ENCODE assay signal across 1 cellular context in genomic region chr14:81231540-81231939, GRCh38.
TF ChIP-seq lines count a peak whose summit lies in the region.

No MANE protein-coding gene starts in this region.

TF ChIP-seq in HepG2, 621 proteins besides CTCF, POLR2A, EP300 and RAD21 (continued from another document):
- no peak for TF ChIP-seq ATF2 (CRISPR knock-in tag; IDR thresholded peaks at IDR 0.05)
- no peak for TF ChIP-seq GABPA (IDR thresholded peaks at IDR 0.05; ENCODE audit: low read depth, low read length)
- no peak for TF ChIP-seq GABPA (CRISPR knock-in tag; IDR thresholded peaks at IDR 0.05; ENCODE audit: low read depth)
- TF ChIP-seq BORCS8-MEF2B (CRISPR knock-in tag; IDR thresholded peaks at IDR 0.05): no peak
- TF ChIP-seq KDM3A (CRISPR knock-in tag; IDR thresholded peaks at IDR 0.05; ENCODE audit: low read depth): no peak
- no peak for TF ChIP-seq LRRFIP1 (CRISPR knock-in tag; conservative IDR thresholded peaks at IDR 0.05)
- no peak for TF ChIP-seq ZNF24 (IDR thresholded peaks at IDR 0.05)
- peak; percentile 72 for TF ChIP-seq SOX5 (CRISPR knock-in tag; IDR thresholded peaks at IDR 0.05; ENCODE audit: borderline replicate concordance)
- peak; percentile 28; the same call in 1 of the 2 replicates for TF ChIP-seq HNF4A (CRISPR knock-in tag; IDR thresholded peaks at IDR 0.05)
- peak; percentile 78 for TF ChIP-seq NR2F6 (IDR thresholded peaks at IDR 0.05)
- peak; percentile 77 for TF ChIP-seq NR2F6 (CRISPR knock-in tag; IDR thresholded peaks at IDR 0.05)
- no peak for TF ChIP-seq HNRNPUL1 (IDR thresholded peaks at IDR 0.05; ENCODE audit: low read depth, low read length)
- TF ChIP-seq ZNF460 (CRISPR knock-in tag; IDR thresholded peaks at IDR 0.05; ENCODE audit: borderline replicate concordance): no peak
- peak; percentile 75; the same call in 1 of the 2 replicates for TF ChIP-seq SIX4 (CRISPR knock-in tag; IDR thresholded peaks at IDR 0.05)
- TF ChIP-seq TBX2 (CRISPR knock-in tag; IDR thresholded peaks at IDR 0.05; ENCODE audit: borderline replicate concordance): peak; percentile 36; the same call in 1 of the 2 replicates
- 0 out of 2 replicates have a peak, but pooled peaks have one; percentile 7 for TF ChIP-seq HNF4G (IDR thresholded peaks at IDR 0.05; ENCODE audit: borderline replicate concordance, low read depth, low read length)
- TF ChIP-seq HNF4G (CRISPR knock-in tag; IDR thresholded peaks at IDR 0.05; ENCODE audit: borderline replicate concordance, low read depth): no peak
- TF ChIP-seq ZZZ3 (CRISPR knock-in tag; IDR thresholded peaks at IDR 0.05; ENCODE audit: borderline replicate concordance): no peak
- no peak for TF ChIP-seq ZBTB2 (CRISPR knock-in tag; IDR thresholded peaks at IDR 0.05; ENCODE audit: low read depth)
- peak; percentile 45; the same call in 1 of the 2 replicates for TF ChIP-seq MIXL1 (CRISPR knock-in tag; IDR thresholded peaks at IDR 0.05)
- no peak for TF ChIP-seq ZFP41 (CRISPR knock-in tag; IDR thresholded peaks at IDR 0.05; ENCODE audit: borderline replicate concordance)
- TF ChIP-seq ZNF619 (CRISPR knock-in tag; IDR thresholded peaks at IDR 0.05): no peak
- TF ChIP-seq FOXA3 (CRISPR knock-in tag; IDR thresholded peaks at IDR 0.05): peak; percentile 52
- no peak for TF ChIP-seq MYC (CRISPR knock-in tag; IDR thresholded peaks at IDR 0.05; ENCODE audit: borderline replicate concordance)
